ENCODE assay signal across 10 cellular contexts in genomic region chr13:33111414-33112110, GRCh38.
DNase-seq lines count a peak whose midpoint lies in the region; ATAC-seq and TF ChIP-seq lines count a peak whose summit lies in the region.
"Had no signal": no experiment of that assay in that cellular context is flagged by ENCODE, and none has a peak within 500 bp of the region (broad histone marks: within the 10 kb centered on the region; RNA-seq: fewer than 3 reads in every experiment).

No MANE protein-coding gene starts in this region.

- DNase-seq in endothelial cell (ENCODE audit: low spot score) (no peak), KG1 (lab: John Stamatoyannopoulos, UW) (no peak), Ammon's horn (ENCODE audit: low spot score) (no peak), neural progenitor cell (ENCODE audit: low spot score) (no peak)
- DNase-seq: activated T-cell treated with anti-CD3 and anti-CD28 coated beads, Interleukin-2, amount 50 U/mL, for 4 hours; glutamatergic neuron had no signal

- H3K27me3 ChIP-seq in skeletal muscle satellite cell (ENCODE audit: control insufficient read depth, insufficient read depth, low read length) (no peaks in the 10 kb centered on the region), neural progenitor cell (no peaks in the 10 kb centered on the region)

- H3K36me3 ChIP-seq in skeletal muscle satellite cell (ENCODE audit: insufficient read depth, low read length) (peaks cover 100% of the 10 kb centered on the region), neural progenitor cell (no peaks in the 10 kb centered on the region)

- H3K4me1 Mint-ChIP-seq in endothelial cell (ENCODE audit: unreplicated experiment) = peaks cover 2% of the 10 kb centered on the region
- peaks cover 10% of the 10 kb centered on the region for H3K4me1 Mint-ChIP-seq in neural progenitor cell

- no peaks in the 10 kb centered on the region for H3F3A ChIP-seq in neural progenitor cell (ENCODE audit: low read depth)

- H3K4me3 ChIP-seq in skeletal muscle satellite cell (ENCODE audit: low read length) (no peak overlapping the region), neural progenitor cell (no peak overlapping the region)

- H4K20me1 ChIP-seq in neural progenitor cell (ENCODE audit: low read depth) = no peaks in the 10 kb centered on the region

- H3K9me3 Mint-ChIP-seq in endothelial cell (ENCODE audit: unreplicated experiment) = no peaks in the 10 kb centered on the region
- H3K9me3 Mint-ChIP-seq in neural progenitor cell = no peaks in the 10 kb centered on the region
- H3K9me3 Mint-ChIP-seq: activated T-cell treated with anti-CD3 and anti-CD28 coated beads, Interleukin-2, amount 50 U/mL, for 4 hours had no signal

- peaks cover 57% of the 10 kb centered on the region for H3K4me1 ChIP-seq in skeletal muscle satellite cell (ENCODE audit: control insufficient read depth, insufficient read depth, low read length)
- no peaks in the 10 kb centered on the region for H3K4me1 ChIP-seq in neural progenitor cell

- no peak for TF ChIP-seq CTCF in endothelial cell (IDR thresholded peaks at IDR 0.05; ENCODE audit: unreplicated experiment)
- TF ChIP-seq CTCF in neural progenitor cell (IDR thresholded peaks at IDR 0.05) = no peak

- H3K36me3 Mint-ChIP-seq in endothelial cell (ENCODE audit: low read depth, unreplicated experiment) = peaks cover 63% of the 10 kb centered on the region
- H3K36me3 Mint-ChIP-seq in neural progenitor cell = peaks cover 5% of the 10 kb centered on the region

- H3K4me2 ChIP-seq in skeletal muscle satellite cell (ENCODE audit: low read length) = peak overlapping the region; percentile 39
- H3K4me2 ChIP-seq in neural progenitor cell = no peak overlapping the region

- H3K9ac ChIP-seq in skeletal muscle satellite cell (ENCODE audit: low read depth, low read length) (peak overlapping the region; percentile 44), neural progenitor cell (no peak overlapping the region)

- H3K79me2 ChIP-seq in neural progenitor cell (ENCODE audit: low read depth) = no peaks in the 10 kb centered on the region

- H3K4me3 Mint-ChIP-seq in endothelial cell (ENCODE audit: unreplicated experiment) (no peak overlapping the region), neural progenitor cell (no peak overlapping the region)
- H3K4me3 Mint-ChIP-seq: activated T-cell treated with anti-CD3 and anti-CD28 coated beads, Interleukin-2, amount 50 U/mL, for 4 hours had no signal

- H3K27me3 Mint-ChIP-seq in endothelial cell (ENCODE audit: unreplicated experiment) = peaks cover 2% of the 10 kb centered on the region
- peaks cover 6% of the 10 kb centered on the region for H3K27me3 Mint-ChIP-seq in neural progenitor cell (ENCODE audit: insufficient read depth, low read depth)

- no peak overlapping the region for H3K27ac ChIP-seq in neural progenitor cell

- H3K9me3 ChIP-seq in skeletal muscle satellite cell (replicated peaks; ENCODE audit: low read length) (no peaks in the 10 kb centered on the region), neural progenitor cell (ENCODE audit: low read depth) (no peaks in the 10 kb centered on the region)

- no peak for TF ChIP-seq POLR2A in GM18505 (IDR thresholded peaks at IDR 0.05; ENCODE audit: borderline replicate concordance, extremely low read depth, insufficient read depth, insufficient read length)

- no peak overlapping the region for H2AFZ ChIP-seq in neural progenitor cell (replicated peaks)

- H3K27ac Mint-ChIP-seq in endothelial cell (ENCODE audit: unreplicated experiment) (peak overlapping the region; percentile 20), neural progenitor cell (no peak overlapping the region)

- ATAC-seq in GM18505 (IDR thresholded peaks at IDR 0.05; ENCODE audit: unreplicated experiment) = peak; percentile 21
- peak; percentile 16 for ATAC-seq in HG03175 (IDR thresholded peaks at IDR 0.05; ENCODE audit: unreplicated experiment)
- no peak for ATAC-seq in GM21381 (IDR thresholded peaks at IDR 0.05; ENCODE audit: unreplicated experiment)
- ATAC-seq: activated T-cell treated with anti-CD3 and anti-CD28 coated beads, Interleukin-2, amount 50 U/mL, for 4 hours had no signal
